In genomic region chr14:32230695-32231280, GRCh38 we compare ENCODE assay signal across 12 cellular contexts. TPM values are rescaled to one million over a fixed set of nuclear protein-coding genes. Genes with fewer than 3 reads are reported as not detected.
DNase-seq lines count a peak whose midpoint lies in the region; ATAC-seq and TF ChIP-seq lines count a peak whose summit lies in the region.
"Had no signal": no experiment of that assay in that cellular context is flagged by ENCODE, and none has a peak within 500 bp of the region (broad histone marks: within the 10 kb centered on the region; RNA-seq: fewer than 3 reads in every experiment).

No MANE protein-coding gene starts in this region.

- TF ChIP-seq POLR2A in thyroid gland (IDR thresholded peaks at IDR 0.05): no peak

- no peaks in the 10 kb centered on the region for H3K27me3 ChIP-seq in thyroid gland
- H3K27me3 ChIP-seq: SJSA1 had no signal

- DNase-seq in HS-27A (ENCODE audit: low read depth): peak; percentile 38
- DNase-seq in cardiac fibroblast (ENCODE audit: low read depth in 2 of 2): peak; percentile 47 to 67
- DNase-seq in iris pigment epithelial cell (ENCODE audit: low read depth): peak; percentile 82
- DNase-seq in thyroid gland: peak in 1 of 2 donors; percentile 14
- no peak for DNase-seq in activated CD4-positive, alpha-beta T cell treated with anti-CD3 and anti-CD28 coated beads, Interleukin-2, amount 50 U/mL, for 4 hours
- no peak for DNase-seq in NCI-H748 (lab: John Stamatoyannopoulos, UW; ENCODE audit: unreplicated experiment)
- no peak for DNase-seq in RKO (ENCODE audit: low spot score)
- DNase-seq: activated CD4-positive, alpha-beta T cell treated with anti-CD3 and anti-CD28 coated beads for 4 hours; islet precursor cell had no signal

- H3K36me3 ChIP-seq in thyroid gland: no peaks in the 10 kb centered on the region
- H3K36me3 ChIP-seq: SJSA1 had no signal

- TF ChIP-seq CTCF in cardiac fibroblast (IDR thresholded peaks at IDR 0.05; ENCODE audit: low read depth, low read length): no peak
- no peak for TF ChIP-seq CTCF in thyroid gland (IDR thresholded peaks at IDR 0.05)

- no peaks in the 10 kb centered on the region for H3K9me3 ChIP-seq in thyroid gland
- H3K9me3 ChIP-seq: SJSA1 had no signal

- peaks cover 19 to 39% of the 10 kb centered on the region in 2 donors for H3K4me1 ChIP-seq in thyroid gland

- H3K27ac ChIP-seq in thyroid gland: peak overlapping the region; percentile 56 to 72 (median 70)
- H3K27ac ChIP-seq: parathyroid adenoma, SJSA1 had no signal

- 74 to 79% methylated on average over 2 of the region's 2 CpGs for WGBS in thyroid gland, 2 donors

- no peak overlapping the region for H3K4me3 ChIP-seq in cardiac fibroblast (replicated peaks in 1 of 2; ENCODE audit: low read depth in 2 of 2, low read length in 2 of 2)
- H3K4me3 ChIP-seq in thyroid gland (replicated peaks in 1 of 3): no peak overlapping the region
- H3K4me3 ChIP-seq: SJSA1 had no signal

- no peak for ATAC-seq in HG03280 (IDR thresholded peaks at IDR 0.05; ENCODE audit: unreplicated experiment)

- intact Hi-C loops in thyroid gland (cut with DNase I): no loop called here

RNA-seq across cellular contexts. Expression of gene RNU6-8, which starts 27.7 kb away (rescaled TPM):
- not detected for total RNA-seq in thyroid gland
- total RNA-seq: SJSA1 had no signal

RNA-seq across cellular contexts. Expression of gene RNU6-7, which starts 28.9 kb away (rescaled TPM):
- total RNA-seq in thyroid gland: not detected
- total RNA-seq: SJSA1 had no signal

Comparison
In these comparisons a context has a peak if more than half of its experiments do, and no peak if none do; other contexts are left out.
1. DNase-seq: peak in HS-27A (single experiment), cardiac fibroblast (2 of 2) and iris pigment epithelial cell (single experiment); none in activated CD4-positive, alpha-beta T cell treated with anti-CD3 and anti-CD28 coated beads, Interleukin-2, amount 50 U/mL, for 4 hours (0 of 2), NCI-H748 (single experiment) and RKO (single experiment).